Comparison of ENCODE assay signal across 6 cellular contexts in the genomic region with DNA sequence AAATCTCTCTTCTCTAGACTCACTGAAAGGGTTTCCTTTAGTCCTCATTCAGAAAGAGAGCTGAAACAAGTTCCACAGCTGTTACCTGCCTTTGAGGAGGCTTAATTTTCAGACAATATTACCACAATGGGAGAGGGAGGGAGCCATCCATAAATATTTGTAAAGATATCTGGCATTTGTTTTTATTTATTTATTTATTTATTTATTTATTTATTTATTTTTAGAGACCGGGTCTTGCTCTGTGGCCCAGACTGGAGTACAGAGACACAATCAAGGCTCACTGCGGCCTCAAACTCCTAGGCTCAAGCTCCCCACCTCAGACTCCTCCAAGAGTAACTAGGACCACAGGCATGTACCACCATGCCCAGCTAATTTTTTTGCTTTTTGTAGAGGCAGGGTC.
"Had no signal": no experiment of that assay in that cellular context is flagged by ENCODE, and none has a peak within 500 bp of the region (broad histone marks: within the 10 kb centered on the region; RNA-seq: fewer than 3 reads in every experiment).

No MANE protein-coding gene starts in this region.

- FAIRE-seq: G401.6, GM12878, GM12891, GM18507 had no signal

- H3K4me3 ChIP-seq: GM12878 had no signal

- ATAC-seq: GM12878 had no signal

- DNase-seq: GDM1, GF-D8 had no signal
